8 cellular contexts compared by ENCODE assay signal in genomic region chr1:156664046-156664948, GRCh38. TPM values are rescaled to one million over a fixed set of nuclear protein-coding genes. Genes with fewer than 3 reads are reported as not detected.
DNase-seq lines count a peak whose midpoint lies in the region; ATAC-seq, FAIRE-seq and TF ChIP-seq lines count a peak whose summit lies in the region.
"Had no signal": no experiment of that assay in that cellular context is flagged by ENCODE, and none has a peak within 500 bp of the region (broad histone marks: within the 10 kb centered on the region; RNA-seq: fewer than 3 reads in every experiment).

No MANE protein-coding gene starts in this region.

- no peaks in the 10 kb centered on the region for H3K79me2 ChIP-seq in astrocyte (ENCODE audit: insufficient read depth, low read length)

- no peaks in the 10 kb centered on the region for H4K20me1 ChIP-seq in astrocyte (ENCODE audit: insufficient read depth, low read length)

- H3K27me3 ChIP-seq in HUES48 (ENCODE audit: control insufficient read depth, insufficient read depth, low read length) (no peaks in the 10 kb centered on the region), astrocyte (ENCODE audit: insufficient read depth, low read length) (no peaks in the 10 kb centered on the region), left lung (peaks cover 0 to under 1% of the 10 kb centered on the region in 2 donors)

- no peak for FAIRE-seq in astrocyte (lab: Jason Lieb, UNC)

- no peak for DNase-seq in astrocyte (ENCODE audit: low read depth)
- peak in 1 of 2 donors; percentile 28 for DNase-seq in left lung
- no peak for DNase-seq in NCI-H146 treated with DMSO at 0.1 percent for 48 hours (lab: John Stamatoyannopoulos, UW; ENCODE audit: unreplicated experiment)
- no peak for DNase-seq in NCI-H748 treated with DMSO at 0.1 percent for 48 hours (lab: John Stamatoyannopoulos, UW)
- no peak for DNase-seq in activated CD4-positive, alpha-beta T cell treated with anti-CD3 and anti-CD28 coated beads for 4 hours

- no peaks in the 10 kb centered on the region for H3K27me3 Mint-ChIP-seq in astrocyte (ENCODE audit: low read depth, unreplicated experiment)

- peak overlapping the region; percentile 68 for H3K4me2 ChIP-seq in astrocyte (ENCODE audit: low read length)

- intact Hi-C loops in left lung (cut with DNase I): no loop called here

- H3K27ac Mint-ChIP-seq in astrocyte (ENCODE audit: unreplicated experiment): peak overlapping the region; percentile 88

- peaks cover 1% of the 10 kb centered on the region for H3K36me3 Mint-ChIP-seq in astrocyte (ENCODE audit: low read depth, unreplicated experiment)

- H3K4me3 ChIP-seq in HUES48 (ENCODE audit: low read depth, low read length): no peak overlapping the region
- peak overlapping the region; percentile 25 for H3K4me3 ChIP-seq in astrocyte (ENCODE audit: insufficient read depth, low read depth, low read length)
- H3K4me3 ChIP-seq in left lung: no peak overlapping the region

- H3K4me1 ChIP-seq in HUES48 (ENCODE audit: control insufficient read depth, insufficient read depth, low read length) (peaks cover 79% of the 10 kb centered on the region), astrocyte (ENCODE audit: insufficient read depth, low read length) (peaks cover 69% of the 10 kb centered on the region), left lung (peaks cover 47 to 95% of the 10 kb centered on the region in 2 donors)

- H3K27ac ChIP-seq in HUES48 (ENCODE audit: low read depth, low read length) (peak overlapping the region; percentile 91), astrocyte (ENCODE audit: low read depth, low read length) (peak overlapping the region; percentile 6), left lung (peak overlapping the region; percentile 68 to 73), temporal lobe (ENCODE audit: low read depth, low read length) (peak overlapping the region; percentile 33)
- H3K27ac ChIP-seq: HL-60 had no signal

- peaks cover 86% of the 10 kb centered on the region for H3K4me1 Mint-ChIP-seq in astrocyte (ENCODE audit: low read depth, unreplicated experiment)

- H2AFZ ChIP-seq in astrocyte (ENCODE audit: low read depth, low read length): peak overlapping the region; percentile 27

- H3K9me3 ChIP-seq in HUES48 (ENCODE audit: control insufficient read depth, insufficient read depth, low read length) (no peaks in the 10 kb centered on the region), astrocyte (ENCODE audit: insufficient read depth, low read depth, low read length) (no peaks in the 10 kb centered on the region), left lung (no peaks in the 10 kb centered on the region)

- no peaks in the 10 kb centered on the region for H3K9me3 Mint-ChIP-seq in astrocyte (ENCODE audit: unreplicated experiment)

- H3K4me3 Mint-ChIP-seq in astrocyte (ENCODE audit: unreplicated experiment): no peak overlapping the region

- TF ChIP-seq CTCF in astrocyte (IDR thresholded peaks at IDR 0.05; ENCODE audit: insufficient read depth, low read depth, low read length): no peak
- TF ChIP-seq CTCF in left lung (IDR thresholded peaks at IDR 0.05): no peak

- H3K36me3 ChIP-seq in HUES48 (ENCODE audit: control insufficient read depth, insufficient read depth, low read length): no peaks in the 10 kb centered on the region
- H3K36me3 ChIP-seq in astrocyte (ENCODE audit: insufficient read depth, low read length): no peaks in the 10 kb centered on the region
- no peaks in the 10 kb centered on the region for H3K36me3 ChIP-seq in left lung

- no peak for ATAC-seq in left lung

- H3K9ac ChIP-seq in HUES48 (ENCODE audit: low read depth, low read length): peak overlapping the region; percentile 49
- peak overlapping the region; percentile 44 for H3K9ac ChIP-seq in astrocyte (ENCODE audit: low read length)

RNA-seq across cellular contexts. Expression of gene NES, which starts 12.9 kb away (rescaled TPM):
- total RNA-seq in astrocyte (280 and 310 TPM in 2 replicates), left lung (10 to 100 TPM; 56.9 to 58.5 TPM), temporal lobe (47.2 TPM)

RNA-seq across cellular contexts. Expression of gene BCAN, which starts 22.4 kb away (rescaled TPM):
- 0.29 and 0.41 TPM in 2 replicates for total RNA-seq in astrocyte
- under 1 TPM; 0.34 to 0.35 TPM for total RNA-seq in left lung
- 98.8 TPM for total RNA-seq in temporal lobe

RNA-seq across cellular contexts. Expression of gene CRABP2, which starts 41.1 kb away (rescaled TPM):
- total RNA-seq in astrocyte (278 and 339 TPM in 2 replicates), left lung (10 to 100 TPM in 1 of 2 donors, 1 to 10 TPM in 1; 2.7 to 23.3 TPM), temporal lobe (7.1 TPM)

RNA-seq across cellular contexts. Expression of gene HAPLN2, which starts 45.1 kb away (rescaled TPM):
- total RNA-seq in astrocyte (not detected in 2 replicates), left lung (under 1 TPM in 1 of 2 donors, not detected in 1; 0.18 TPM), temporal lobe (0.98 TPM)

Comparison
In these comparisons a context has a peak if more than half of its experiments do, and no peak if none do; other contexts are left out.
1. H3K27ac ChIP-seq: peak in every context shown above with its lines; median percentile 91 in HUES48; 70 in left lung; 33 in temporal lobe; 6 in astrocyte.
2. RNA of gene BCAN, which starts 22.4 kb away (total RNA-seq): 98.8 TPM in temporal lobe (single experiment); 0.29 to 0.41 TPM in astrocyte and 0.34 to 0.35 TPM in left lung; every median in the first group is over 10 times any median in the second.
3. RNA of gene CRABP2, which starts 41.1 kb away (total RNA-seq): 278 to 339 TPM in astrocyte; 2.7 to 23.3 TPM in left lung and 7.1 TPM in temporal lobe (single experiment); every median in the first group is over 10 times any median in the second.